In the genomic region with DNA sequence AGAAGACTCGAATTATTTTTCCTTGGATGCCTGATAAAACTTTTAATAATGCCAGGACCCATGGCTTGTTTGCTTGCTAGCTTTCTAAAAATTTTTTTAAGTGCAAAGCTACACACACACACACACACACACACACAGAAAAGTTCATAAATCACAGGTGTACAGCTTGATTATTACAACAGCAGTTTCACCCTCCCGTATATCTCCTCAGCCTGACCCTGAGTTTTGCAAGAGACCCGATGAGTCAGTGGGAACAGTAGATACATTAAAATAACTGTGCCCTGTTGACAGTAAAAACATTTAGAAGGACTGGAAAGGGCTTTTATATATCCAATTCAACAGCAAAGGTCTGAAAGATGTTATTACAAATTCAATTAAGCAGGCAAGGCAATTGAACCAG, we compare ENCODE assay signal across 1 cellular context.
TF ChIP-seq lines count a peak whose summit lies in the region.

No MANE protein-coding gene starts in this region.

TF ChIP-seq in IMR-90, 13 proteins besides CTCF, POLR2A, EP300 and RAD21:
- TF ChIP-seq BHLHE40 (IDR thresholded peaks at IDR 0.05; ENCODE audit: low read depth, low read length), result no peak
- TF ChIP-seq, protein P1, sequence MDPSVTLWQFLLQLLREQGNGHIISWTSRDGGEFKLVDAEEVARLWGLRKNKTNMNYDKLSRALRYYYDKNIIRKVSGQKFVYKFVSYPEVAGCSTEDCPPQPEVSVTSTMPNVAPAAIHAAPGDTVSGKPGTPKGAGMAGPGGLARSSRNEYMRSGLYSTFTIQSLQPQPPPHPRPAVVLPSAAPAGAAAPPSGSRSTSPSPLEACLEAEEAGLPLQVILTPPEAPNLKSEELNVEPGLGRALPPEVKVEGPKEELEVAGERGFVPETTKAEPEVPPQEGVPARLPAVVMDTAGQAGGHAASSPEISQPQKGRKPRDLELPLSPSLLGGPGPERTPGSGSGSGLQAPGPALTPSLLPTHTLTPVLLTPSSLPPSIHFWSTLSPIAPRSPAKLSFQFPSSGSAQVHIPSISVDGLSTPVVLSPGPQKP (IDR thresholded peaks at IDR 0.05; ENCODE audit: borderline replicate concordance, low read depth, low read length), result no peak
- peak; percentile 71; the same call in 1 of the 2 replicates for TF ChIP-seq FOS (IDR thresholded peaks at IDR 0.05; ENCODE audit: low read depth, low read length)
- peak; percentile 94 for TF ChIP-seq CEBPB (IDR thresholded peaks at IDR 0.05; ENCODE audit: low read depth, low read length)
- no peak for TF ChIP-seq MAZ (IDR thresholded peaks at IDR 0.05; ENCODE audit: borderline replicate concordance, low read depth, low read length)
